8 cellular contexts compared by ENCODE assay signal in genomic region chr17:57455063-57455914, GRCh38.
A peak's percentile ranks its signal among the peaks of the same experiment; 100 is the strongest.
DNase-seq lines count a peak whose midpoint lies in the region; ATAC-seq and TF ChIP-seq lines count a peak whose summit lies in the region.

No MANE protein-coding gene starts in this region.

- peaks cover 3% of the 10 kb centered on the region for H3K4me1 Mint-ChIP-seq in endodermal cell

- H3K27me3 Mint-ChIP-seq in endodermal cell (ENCODE audit: insufficient read depth) = no peaks in the 10 kb centered on the region

- no peaks in the 10 kb centered on the region for H3F3A ChIP-seq in SK-N-SH (replicated peaks; ENCODE audit: insufficient read depth)

- no peak overlapping the region for H2AFZ ChIP-seq in SK-N-SH (ENCODE audit: low read depth)

- CTCF ChIA-PET in SK-N-SH (lab: Yijun Ruan, JAX) = interaction anchor here (1.5 kb wide), 1 partner anchor 9 kb away, joined by 4 read pairs; no protein-coding TSS in a partner anchor

- H3K36me3 Mint-ChIP-seq in endodermal cell (ENCODE audit: low read depth) = peaks cover 18% of the 10 kb centered on the region

- H3K4me3 Mint-ChIP-seq in endodermal cell = no peak overlapping the region

- no peak for TF ChIP-seq EP300 in SK-N-SH (IDR thresholded peaks at IDR 0.05; ENCODE audit: borderline replicate concordance in 1 of 2, low read depth in 1 of 2, low read length in 1 of 2)

- no peak overlapping the region for H3K4me2 ChIP-seq in SK-N-SH

- POLR2A ChIA-PET in SK-N-SH (lab: Yijun Ruan, JAX) = interaction anchor here (0.9 to 1.4 kb wide), 2 partner anchors 16 to 52 kb away, joined by 4 to 5 read pairs; no protein-coding TSS in a partner anchor

- no peak for TF ChIP-seq RAD21 in SK-N-SH (IDR thresholded peaks at IDR 0.05; ENCODE audit: low read length)

- H3K36me3 ChIP-seq in SJSA1 (no peaks in the 10 kb centered on the region), endodermal cell (ENCODE audit: control insufficient read depth, insufficient read depth, low read length) (no peaks in the 10 kb centered on the region), SK-N-SH (replicated peaks in 1 of 2; ENCODE audit: control insufficient read depth in 1 of 2, insufficient read depth in 2 of 2, low read length in 1 of 2) (no peaks in the 10 kb centered on the region)

- no peaks in the 10 kb centered on the region for H4K20me1 ChIP-seq in SK-N-SH (ENCODE audit: insufficient read depth)

- H3K79me2 ChIP-seq in SK-N-SH (ENCODE audit: insufficient read depth) = no peaks in the 10 kb centered on the region

- peak overlapping the region; percentile 49 for H3K27ac ChIP-seq in SJSA1
- H3K27ac ChIP-seq in endodermal cell (ENCODE audit: low read depth, low read length) = peak overlapping the region; percentile 96
- no peak overlapping the region; a peak in 1 of 4 replicates for H3K27ac ChIP-seq in SK-N-SH (ENCODE audit: low read depth in 2 of 2, low read length in 1 of 2)

- TF ChIP-seq CTCF in endodermal cell (conservative IDR thresholded peaks at IDR 0.05) = no peak
- TF ChIP-seq CTCF in omental fat pad (IDR thresholded peaks at IDR 0.05) = no peak
- TF ChIP-seq CTCF in SK-N-SH (IDR thresholded peaks at IDR 0.05) = no peak

- no peak overlapping the region for H3K4me3 ChIP-seq in SJSA1
- H3K4me3 ChIP-seq in endodermal cell (ENCODE audit: low read length) = no peak overlapping the region
- no peak overlapping the region for H3K4me3 ChIP-seq in SK-N-SH (ENCODE audit: low read depth in 2 of 2, low read length in 1 of 2)

- H3K9me2 ChIP-seq in SK-N-SH = no peaks in the 10 kb centered on the region

- no peak overlapping the region for H3K27ac Mint-ChIP-seq in endodermal cell

- peak; percentile 60 to 63 for ATAC-seq in activated CD4-positive, CD25-positive, alpha-beta regulatory T cell treated with anti-CD3 and anti-CD28 coated beads, Interleukin-2, amount 50 U/mL, for 24 hours
- ATAC-seq in HG02973 (IDR thresholded peaks at IDR 0.05; ENCODE audit: unreplicated experiment) (peak; percentile 76), omental fat pad (ENCODE audit: low FRiP score) (no peak)

- H3K9ac ChIP-seq in endodermal cell (ENCODE audit: extremely low read depth, low read length, poor library complexity, severe bottlenecking) = no peak overlapping the region
- H3K9ac ChIP-seq in SK-N-SH = no peak overlapping the region

- H3K27me3 ChIP-seq in SJSA1 (replicated peaks) (no peaks in the 10 kb centered on the region), endodermal cell (ENCODE audit: control insufficient read depth, insufficient read depth, low read length, poor library complexity, severe bottlenecking) (no peaks in the 10 kb centered on the region), SK-N-SH (ENCODE audit: insufficient read depth) (no peaks in the 10 kb centered on the region)

- WGBS in endodermal cell (ENCODE audit: insufficient coverage in 1 of 2, insufficient read length in 1 of 2), 2 experiments = 74 to 90% methylated on average over 16 to 25 of the region's 25 CpGs
- WGBS in SK-N-SH (ENCODE audit: low lambda C conversion rate) = 91% methylated on average over 25 of the region's 25 CpGs

- no peak for DNase-seq in activated CD4-positive, CD25-positive, alpha-beta regulatory T cell treated with anti-CD3 and anti-CD28 coated beads, Interleukin-2, amount 50 U/mL, for 72 hours
- DNase-seq in SJSA1 (ENCODE audit: low read depth in 1 of 2, low spot score in 2 of 2) = peak; percentile 77 to 84
- DNase-seq in endodermal cell = no peak
- DNase-seq in stimulated activated CD8-positive, alpha-beta memory T cell treated with anti-CD3 and anti-CD28 coated beads, Interleukin-4, amount 100 ng/mL, for 24 hours (ENCODE audit: low read depth) = peak; percentile 41
- no peak for DNase-seq in omental fat pad (ENCODE audit: low spot score)
- DNase-seq in SK-N-SH = no peak

- H3K4me1 ChIP-seq in SJSA1 (replicated peaks) = peaks cover 36% of the 10 kb centered on the region
- no peaks in the 10 kb centered on the region for H3K4me1 ChIP-seq in endodermal cell (ENCODE audit: control insufficient read depth, insufficient read depth, low read length)
- H3K4me1 ChIP-seq in SK-N-SH (ENCODE audit: control insufficient read depth in 1 of 2, insufficient read depth in 2 of 2, low read depth in 1 of 2, low read length in 1 of 2) = peaks cover 11 to 16% of the 10 kb centered on the region in 2 experiments; a peak in 2 of 4 replicates

- no peaks in the 10 kb centered on the region for H3K9me3 ChIP-seq in SJSA1 (replicated peaks)
- no peaks in the 10 kb centered on the region for H3K9me3 ChIP-seq in endodermal cell (ENCODE audit: control insufficient read depth, low read length)
- no peaks in the 10 kb centered on the region for H3K9me3 ChIP-seq in SK-N-SH

- H3K9me3 Mint-ChIP-seq in endodermal cell = no peaks in the 10 kb centered on the region

TF ChIP-seq in SK-N-SH, 30 proteins besides CTCF, POLR2A, EP300 and RAD21 (continues in another document):
- TF ChIP-seq, protein P1, sequence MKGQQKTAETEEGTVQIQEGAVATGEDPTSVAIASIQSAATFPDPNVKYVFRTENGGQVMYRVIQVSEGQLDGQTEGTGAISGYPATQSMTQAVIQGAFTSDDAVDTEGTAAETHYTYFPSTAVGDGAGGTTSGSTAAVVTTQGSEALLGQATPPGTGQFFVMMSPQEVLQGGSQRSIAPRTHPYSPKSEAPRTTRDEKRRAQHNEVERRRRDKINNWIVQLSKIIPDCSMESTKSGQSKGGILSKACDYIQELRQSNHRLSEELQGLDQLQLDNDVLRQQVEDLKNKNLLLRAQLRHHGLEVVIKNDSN (IDR thresholded peaks at IDR 0.05; ENCODE audit: borderline replicate concordance, low read depth) = no peak
- TF ChIP-seq FOXM1 (IDR thresholded peaks at IDR 0.05; ENCODE audit: low read depth) (no peak), ELF1 (IDR thresholded peaks at IDR 0.05) (no peak), SIN3A (IDR thresholded peaks at IDR 0.05; ENCODE audit: borderline replicate concordance, low read depth, low read length) (no peak), TCF12 (IDR thresholded peaks at IDR 0.05) (no peak), GABPA (IDR thresholded peaks at IDR 0.05; ENCODE audit: low read depth) (no peak), YY1 (IDR thresholded peaks at IDR 0.05; ENCODE audit: low read depth) (no peak), POLR2AphosphoS5 (IDR thresholded peaks at IDR 0.05; ENCODE audit: low read depth, low read length) (no peak), FOSL2 (IDR thresholded peaks at IDR 0.05; ENCODE audit: borderline replicate concordance, low read depth) (no peak), FOXJ3 (CRISPR knock-in tag; IDR thresholded peaks at IDR 0.05) (no peak), RCOR1 (IDR thresholded peaks at IDR 0.05; ENCODE audit: low read length) (no peak), REST (IDR thresholded peaks at IDR 0.05; ENCODE audit: low read depth, low read length) (no peak)
- TF ChIP-seq, protein P2, sequence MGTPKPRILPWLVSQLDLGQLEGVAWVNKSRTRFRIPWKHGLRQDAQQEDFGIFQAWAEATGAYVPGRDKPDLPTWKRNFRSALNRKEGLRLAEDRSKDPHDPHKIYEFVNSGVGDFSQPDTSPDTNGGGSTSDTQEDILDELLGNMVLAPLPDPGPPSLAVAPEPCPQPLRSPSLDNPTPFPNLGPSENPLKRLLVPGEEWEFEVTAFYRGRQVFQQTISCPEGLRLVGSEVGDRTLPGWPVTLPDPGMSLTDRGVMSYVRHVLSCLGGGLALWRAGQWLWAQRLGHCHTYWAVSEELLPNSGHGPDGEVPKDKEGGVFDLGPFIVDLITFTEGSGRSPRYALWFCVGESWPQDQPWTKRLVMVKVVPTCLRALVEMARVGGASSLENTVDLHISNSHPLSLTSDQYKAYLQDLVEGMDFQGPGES (IDR thresholded peaks at IDR 0.05; ENCODE audit: low read depth, low read length) = no peak
- TF ChIP-seq, protein P3, sequence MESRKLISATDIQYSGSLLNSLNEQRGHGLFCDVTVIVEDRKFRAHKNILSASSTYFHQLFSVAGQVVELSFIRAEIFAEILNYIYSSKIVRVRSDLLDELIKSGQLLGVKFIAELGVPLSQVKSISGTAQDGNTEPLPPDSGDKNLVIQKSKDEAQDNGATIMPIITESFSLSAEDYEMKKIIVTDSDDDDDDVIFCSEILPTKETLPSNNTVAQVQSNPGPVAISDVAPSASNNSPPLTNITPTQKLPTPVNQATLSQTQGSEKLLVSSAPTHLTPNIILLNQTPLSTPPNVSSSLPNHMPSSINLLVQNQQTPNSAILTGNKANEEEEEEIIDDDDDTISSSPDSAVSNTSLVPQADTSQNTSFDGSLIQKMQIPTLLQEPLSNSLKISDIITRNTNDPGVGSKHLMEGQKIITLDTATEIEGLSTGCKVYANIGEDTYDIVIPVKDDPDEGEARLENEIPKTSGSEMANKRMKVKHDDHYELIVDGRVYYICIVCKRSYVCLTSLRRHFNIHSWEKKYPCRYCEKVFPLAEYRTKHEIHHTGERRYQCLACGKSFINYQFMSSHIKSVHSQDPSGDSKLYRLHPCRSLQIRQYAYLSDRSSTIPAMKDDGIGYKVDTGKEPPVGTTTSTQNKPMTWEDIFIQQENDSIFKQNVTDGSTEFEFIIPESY (IDR thresholded peaks at IDR 0.05; ENCODE audit: borderline replicate concordance, low read depth) = no peak

Comparison
In these comparisons a context has a peak if more than half of its experiments do, and no peak if none do; other contexts are left out.
1. DNase-seq: peak in SJSA1 (2 of 2) and stimulated activated CD8-positive, alpha-beta memory T cell treated with anti-CD3 and anti-CD28 coated beads, Interleukin-4, amount 100 ng/mL, for 24 hours (single experiment); none in activated CD4-positive, CD25-positive, alpha-beta regulatory T cell treated with anti-CD3 and anti-CD28 coated beads, Interleukin-2, amount 50 U/mL, for 72 hours (single experiment), endodermal cell (single experiment), omental fat pad (single experiment) and SK-N-SH (single experiment).
2. H3K27ac ChIP-seq: peak in SJSA1 (single experiment) and endodermal cell (single experiment); none in SK-N-SH (0 of 2).